ENCODE assay signal across 10 cellular contexts in the genomic region with DNA sequence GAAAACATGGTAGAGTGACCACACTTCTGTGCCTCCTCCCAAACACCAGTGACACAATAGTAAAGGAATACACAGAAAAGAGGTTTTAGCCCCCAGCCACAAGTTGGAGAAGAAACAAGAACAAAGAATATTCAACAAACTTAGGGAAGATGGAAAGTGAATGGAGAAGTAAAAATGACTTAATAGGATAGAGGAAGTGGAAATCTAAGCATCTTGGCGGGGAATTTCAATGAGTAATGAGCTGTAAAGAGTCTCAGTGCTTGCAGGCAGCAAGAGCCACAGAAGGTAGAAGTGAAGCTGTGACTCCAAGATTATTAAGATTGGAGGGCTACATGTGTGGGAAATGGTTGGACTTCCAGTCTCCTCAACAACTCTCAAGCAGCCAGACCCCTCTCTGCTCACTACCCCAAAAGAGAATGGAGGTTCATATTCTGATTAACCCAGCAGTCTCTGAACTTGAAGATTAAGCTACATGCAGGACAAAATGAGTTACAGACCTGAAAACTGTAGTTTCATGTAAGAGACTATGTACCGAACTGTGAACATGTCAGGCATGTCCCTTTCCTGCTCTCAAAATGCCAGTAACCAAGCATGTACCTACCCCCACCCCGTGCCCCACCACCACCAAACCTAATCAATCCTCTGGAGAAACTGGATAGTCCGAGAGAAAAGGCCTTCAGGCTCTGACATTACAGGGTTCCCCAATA. TPM values are rescaled to one million over a fixed set of nuclear protein-coding genes. Genes with fewer than 3 reads are reported as not detected.
DNase-seq lines count a peak whose midpoint lies in the region; ATAC-seq and TF ChIP-seq lines count a peak whose summit lies in the region.
"Had no signal": no experiment of that assay in that cellular context is flagged by ENCODE, and none has a peak within 500 bp of the region (broad histone marks: within the 10 kb centered on the region; RNA-seq: fewer than 3 reads in every experiment).

No MANE protein-coding gene starts in this region.

- POLR2A ChIA-PET in naive thymus-derived CD8-positive, alpha-beta T cell (lab: Charles Lee): no interaction called here

- TF ChIP-seq POLR2A in body of pancreas (IDR thresholded peaks at IDR 0.05): no peak

- H3K4me3 Mint-ChIP-seq in nephron progenitor cell: peak overlapping the region; percentile 29
- H3K4me3 Mint-ChIP-seq in naive thymus-derived CD8-positive, alpha-beta T cell: no peak overlapping the region
- H3K4me3 Mint-ChIP-seq: IgD-negative memory B cell had no signal

- H3K4me1 ChIP-seq in body of pancreas: peaks cover 35% of the 10 kb centered on the region

- DNase-seq in GM12865 (ENCODE audit: low read depth) (peak; percentile 48), HL-60 (ENCODE audit: low read depth in 1 of 2, low spot score in 1 of 2) (peak in 1 of 2 experiments; percentile 59), body of pancreas (peak in 1 of 4 donors; percentile 20), nephron progenitor cell (no peak), T-helper 9 cell (no peak)
- DNase-seq in stimulated activated CD8-positive, alpha-beta memory T cell treated with anti-CD3 and anti-CD28 coated beads, Interleukin-4, amount 100 ng/mL, for 48 hours: no peak
- DNase-seq in stimulated activated naive CD4-positive, alpha-beta T cell (lab: John Stamatoyannopoulos, UW): no peak
- no peak for DNase-seq in naive thymus-derived CD8-positive, alpha-beta T cell
- DNase-seq: left cardiac atrium had no signal

- H3K36me3 ChIP-seq in body of pancreas (replicated peaks in 1 of 2; ENCODE audit: insufficient read depth in 1 of 2, low read depth in 2 of 2): no peaks in the 10 kb centered on the region

- H3K27ac ChIP-seq in HL-60 (replicated peaks) (peak overlapping the region; percentile 39), body of pancreas (peak overlapping the region in 3 of 4 donors; percentile 14 to 69 (median 59))

- H3K27ac Mint-ChIP-seq in nephron progenitor cell: peak overlapping the region; percentile 98
- H3K27ac Mint-ChIP-seq in naive thymus-derived CD8-positive, alpha-beta T cell: no peak overlapping the region
- H3K27ac Mint-ChIP-seq: IgD-negative memory B cell had no signal

- intact Hi-C loops in body of pancreas (cut with DNase I): no loop called here

- H3K4me3 ChIP-seq in GM12865 (ENCODE audit: low read depth, low read length) (no peak overlapping the region), HL-60 (replicated peaks; ENCODE audit: insufficient read depth, low read length) (no peak overlapping the region), body of pancreas (no peak overlapping the region)

- peaks cover 34% of the 10 kb centered on the region for H3K4me1 Mint-ChIP-seq in nephron progenitor cell
- peaks cover 0 to 7% (median 0%) of the 10 kb centered on the region in 4 donors for H3K4me1 Mint-ChIP-seq in naive thymus-derived CD8-positive, alpha-beta T cell

- no peaks in the 10 kb centered on the region for H3K27me3 ChIP-seq in HL-60 (ENCODE audit: insufficient read depth, poor library complexity, severe bottlenecking)
- H3K27me3 ChIP-seq in body of pancreas: no peaks in the 10 kb centered on the region

- WGBS in body of pancreas, 2 donors: 48 to 70% methylated on average over 4 of the region's 4 CpGs

- H3K9me3 Mint-ChIP-seq in nephron progenitor cell: no peaks in the 10 kb centered on the region
- H3K9me3 Mint-ChIP-seq in naive thymus-derived CD8-positive, alpha-beta T cell: no peaks in the 10 kb centered on the region

- H3K9me3 ChIP-seq in body of pancreas: no peaks in the 10 kb centered on the region

- H3K36me3 Mint-ChIP-seq in nephron progenitor cell (ENCODE audit: low read depth): no peaks in the 10 kb centered on the region
- H3K36me3 Mint-ChIP-seq in naive thymus-derived CD8-positive, alpha-beta T cell: no peaks in the 10 kb centered on the region

- peak; percentile 2 for ATAC-seq in body of pancreas
- no peak for ATAC-seq in naive thymus-derived CD8-positive, alpha-beta T cell

- TF ChIP-seq CTCF in GM12865 (IDR thresholded peaks at IDR 0.05; ENCODE audit: insufficient read depth, low read depth, low read length, missing control alignments): no peak
- TF ChIP-seq CTCF in HL-60 (IDR thresholded peaks at IDR 0.05; ENCODE audit: insufficient read depth, low read length): no peak
- no peak for TF ChIP-seq CTCF in body of pancreas (IDR thresholded peaks at IDR 0.05)
- TF ChIP-seq CTCF in nephron progenitor cell (IDR thresholded peaks at IDR 0.05): no peak

- peaks cover 24% of the 10 kb centered on the region for H3K27me3 Mint-ChIP-seq in nephron progenitor cell (ENCODE audit: low read depth, poor library complexity)
- peaks cover 0 to 19% (median 1%) of the 10 kb centered on the region in 5 donors for H3K27me3 Mint-ChIP-seq in naive thymus-derived CD8-positive, alpha-beta T cell

RNA-seq across cellular contexts. Expression of a gene that starts 16.9 kb away (rescaled TPM):
- total RNA-seq in body of pancreas: 10 to 100 TPM; 21.8 to 22.4 TPM
- total RNA-seq in naive thymus-derived CD8-positive, alpha-beta T cell: 10 to 100 TPM; 16.3 to 20.2 TPM
- polyA plus RNA-seq in naive thymus-derived CD8-positive, alpha-beta T cell: 10 to 100 TPM in 2 of 3 donors, 1 to 10 TPM in 1; 8.0 to 13.1 (median 11.5) TPM

RNA-seq across cellular contexts. Expression of a gene that starts 46.3 kb away (rescaled TPM):
- 10 to 100 TPM in 1 of 2 donors, 1 to 10 TPM in 1; 7.5 to 20.4 TPM for total RNA-seq in body of pancreas
- total RNA-seq in naive thymus-derived CD8-positive, alpha-beta T cell: 1 to 10 TPM; 7.5 to 9.5 TPM
- 10 to 100 TPM; 10.6 to 15.6 (median 13.9) TPM for polyA plus RNA-seq in naive thymus-derived CD8-positive, alpha-beta T cell
